ENCODE assay signal across 9 cellular contexts in the genomic region with DNA sequence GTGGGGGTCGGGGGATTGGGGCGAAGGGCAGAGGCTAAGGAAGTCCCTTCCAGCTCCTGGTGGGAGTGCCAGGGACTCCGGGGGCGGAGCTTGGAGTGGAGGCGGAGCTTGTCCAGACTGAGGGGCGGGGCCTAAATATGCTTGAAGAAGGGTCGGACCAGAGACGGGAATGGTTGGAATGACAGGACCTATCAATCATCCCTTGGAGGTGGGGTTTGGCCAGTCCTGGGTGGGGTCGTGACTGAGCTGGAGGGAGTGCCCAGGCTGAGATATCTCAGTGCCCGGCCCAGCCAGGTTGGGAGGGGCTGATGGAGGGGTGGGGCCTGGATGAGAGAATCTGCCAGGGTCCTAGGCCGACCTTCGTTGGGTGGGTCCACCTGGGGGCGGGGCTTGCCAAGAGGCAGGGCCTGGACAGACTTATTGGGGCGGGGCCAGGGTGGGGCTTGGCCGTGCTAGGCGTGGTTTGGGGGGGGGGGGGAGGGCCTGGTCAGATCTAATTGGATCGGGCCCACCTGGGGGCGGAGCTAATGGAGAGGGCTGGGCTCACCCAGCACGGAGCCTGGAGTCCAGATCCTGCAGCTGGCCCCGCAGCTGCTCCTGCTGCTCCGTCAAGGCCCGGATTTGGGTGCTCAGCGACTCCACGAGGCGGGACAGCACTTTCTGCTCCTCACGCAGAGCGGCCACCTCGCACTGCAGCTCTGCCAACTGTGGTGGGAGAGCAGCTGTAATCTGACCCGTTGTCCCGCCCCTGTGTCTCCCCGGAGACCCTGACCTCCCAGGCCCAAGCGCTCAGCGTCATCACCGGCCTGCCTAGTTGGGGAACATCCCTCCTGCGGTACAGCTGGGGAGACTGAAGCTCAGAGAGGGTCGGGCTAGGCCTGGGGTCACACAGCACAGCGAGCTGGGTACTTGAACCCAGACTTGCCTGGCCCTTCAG. TPM values are rescaled to one million over a fixed set of nuclear protein-coding genes. Genes with fewer than 3 reads are reported as not detected.
DNase-seq lines count a peak whose midpoint lies in the region; ATAC-seq, FAIRE-seq and TF ChIP-seq lines count a peak whose summit lies in the region.
"Had no signal": no experiment of that assay in that cellular context is flagged by ENCODE, and none has a peak within 500 bp of the region (broad histone marks: within the 10 kb centered on the region; RNA-seq: fewer than 3 reads in every experiment).

No MANE protein-coding gene starts in this region.

- H3K4me1 ChIP-seq in heart left ventricle (peaks cover 3 to 31% (median 20%) of the 10 kb centered on the region in 12 donors), trophoblast cell (ENCODE audit: control insufficient read depth in 1 of 2, insufficient read depth in 2 of 2, low read length in 2 of 2) (peaks cover 11 to 12% of the 10 kb centered on the region in 2 experiments)

- no peak for FAIRE-seq in HTR-8/SVneo (lab: Jason Lieb, UNC)

- no peak overlapping the region for H3K23ac ChIP-seq in trophoblast cell (ENCODE audit: low read length)

- H3K18ac ChIP-seq in trophoblast cell (ENCODE audit: low read length) = no peak overlapping the region

- POLR2A ChIA-PET in WTC11 (lab: Charles Lee) = interaction anchor here (0.5 to 1.9 kb wide), 6 partner anchors 25 to 102 kb away, joined by 3 to 20 read pairs (median 3); a partner anchor contains a TSS

- TF ChIP-seq CTCF in Calu3 (IDR thresholded peaks at IDR 0.05; ENCODE audit: unreplicated experiment) (no peak), WTC11 (IDR thresholded peaks at IDR 0.05) (no peak), heart left ventricle (IDR thresholded peaks at IDR 0.05) (no peak)

- H3K27ac ChIP-seq in heart left ventricle (peak overlapping the region in 11 of 12 donors; percentile 44 to 81 (median 60)), trophoblast cell (ENCODE audit: low read depth, low read length) (no peak overlapping the region)
- H3K27ac ChIP-seq: SK-N-MC had no signal

- H2BK12ac ChIP-seq in trophoblast cell (ENCODE audit: low read length) = no peak overlapping the region

- no peak overlapping the region for H2AK5ac ChIP-seq in trophoblast cell (ENCODE audit: low read length)

- peaks cover 0 to 16% (median 0%) of the 10 kb centered on the region in 9 donors for H3K36me3 ChIP-seq in heart left ventricle
- H3K36me3 ChIP-seq in trophoblast cell (ENCODE audit: control insufficient read depth in 1 of 2, insufficient read depth in 2 of 2, low read length in 2 of 2) = no peaks in the 10 kb centered on the region

- no peak overlapping the region for H2BK120ac ChIP-seq in trophoblast cell (ENCODE audit: insufficient read depth, low read length, poor library complexity)

- WGBS in heart left ventricle, 4 donors = 5 to 29% (median 12%) methylated on average over 9 to 37 of the region's 37 CpGs
- WGBS in trophoblast cell (ENCODE audit: extremely low coverage, insufficient coverage, insufficient read length) = no CpG with 5 or more reads among the region's 37 CpGs

- H3K36me3 Mint-ChIP-seq in Calu3 (ENCODE audit: insufficient read depth, unreplicated experiment) (peaks cover 7% of the 10 kb centered on the region), WTC11 (no peaks in the 10 kb centered on the region)

- peak; percentile 78 for ATAC-seq in WTC11
- ATAC-seq in heart left ventricle = peak; percentile 70 to 84 (median 78)
- ATAC-seq in HG03025 (IDR thresholded peaks at IDR 0.05; ENCODE audit: low FRiP score, unreplicated experiment) = no peak
- ATAC-seq in GM18511 (IDR thresholded peaks at IDR 0.05; ENCODE audit: unreplicated experiment) = no peak

- H3K9me3 Mint-ChIP-seq in Calu3 (ENCODE audit: low read depth, unreplicated experiment) (no peaks in the 10 kb centered on the region), WTC11 (no peaks in the 10 kb centered on the region)

- H3K4me3 ChIP-seq in heart left ventricle (peak overlapping the region; percentile 21 to 65 (median 52)), trophoblast cell (ENCODE audit: low read depth, low read length) (peak overlapping the region; percentile 0)
- H3K4me3 ChIP-seq: SK-N-MC had no signal

- H3K27ac Mint-ChIP-seq in Calu3 (ENCODE audit: unreplicated experiment) (no peak overlapping the region), WTC11 (peak overlapping the region; percentile 60)

- peaks cover 58% of the 10 kb centered on the region for H3K27me3 Mint-ChIP-seq in Calu3 (ENCODE audit: unreplicated experiment)
- H3K27me3 Mint-ChIP-seq in WTC11 (ENCODE audit: low read depth) = peaks cover 66% of the 10 kb centered on the region

- H3K9me3 ChIP-seq in heart left ventricle (no peaks in the 10 kb centered on the region), trophoblast cell (ENCODE audit: insufficient read depth, low read depth, low read length) (peaks cover 28% of the 10 kb centered on the region)

- no peak overlapping the region for H3K9ac ChIP-seq in trophoblast cell (ENCODE audit: low read length)

- H2AFZ ChIP-seq in trophoblast cell (ENCODE audit: insufficient read depth, low read length, poor library complexity) = peak overlapping the region; percentile 30

- peak; percentile 59 for DNase-seq in Calu3
- DNase-seq in HTR-8/SVneo (ENCODE audit: insufficient read length, low spot score) = peak; percentile 58
- DNase-seq in WTC11 (ENCODE audit: low spot score) = peak; percentile 99
- peak; percentile 89 to 97 (median 94) for DNase-seq in heart left ventricle
- DNase-seq in trophoblast cell = peak; percentile 31 to 52
- DNase-seq in effector CD4-positive, alpha-beta T cell = no peak

- H4K91ac ChIP-seq in trophoblast cell (ENCODE audit: low read depth, low read length) = no peak overlapping the region

- peaks cover 10% of the 10 kb centered on the region for H3K4me1 Mint-ChIP-seq in Calu3 (ENCODE audit: low read depth, unreplicated experiment)
- peaks cover 23% of the 10 kb centered on the region for H3K4me1 Mint-ChIP-seq in WTC11

- no peak overlapping the region for H3K4me3 Mint-ChIP-seq in Calu3 (ENCODE audit: low read depth, unreplicated experiment)
- H3K4me3 Mint-ChIP-seq in WTC11 = peak overlapping the region; percentile 74

- no peak overlapping the region for H2BK5ac ChIP-seq in trophoblast cell (ENCODE audit: low read depth, low read length, poor library complexity)

- no peak overlapping the region for H3K4ac ChIP-seq in trophoblast cell (ENCODE audit: low read depth, low read length)

- H4K8ac ChIP-seq in trophoblast cell (ENCODE audit: low read depth, low read length) = no peak overlapping the region

- H3K14ac ChIP-seq in trophoblast cell (ENCODE audit: low read length) = no peak overlapping the region

- TF ChIP-seq POLR2A in heart left ventricle (IDR thresholded peaks at IDR 0.05) = peak; percentile 49 to 92

- H3K27me3 ChIP-seq in heart left ventricle (peaks cover 9 to 34% (median 24%) of the 10 kb centered on the region in 9 donors), trophoblast cell (ENCODE audit: insufficient read depth, low read length) (peaks cover 30% of the 10 kb centered on the region)

- no TSS peak for BruUV-seq in Calu3 (replicated peaks; lab: Mats Ljungman, UMichigan)

- H4K12ac ChIP-seq in trophoblast cell (ENCODE audit: low read depth, low read length) = no peak overlapping the region

- intact Hi-C loops in Calu3 (cut with micrococcal nuclease; ENCODE audit: unreplicated experiment) (no loop called here), heart left ventricle (cut with DNase I) (loop anchor here in 6 of 10 donors (2.0 to 10.0 kb wide), 6 partner anchors 75 to 188 kb away; a partner anchor contains a TSS)

- CTCF ChIA-PET in Calu3 (lab: Charles Lee) = interaction anchor here (0.6 kb wide), 1 partner anchor 15 kb away, joined by 4 read pairs; no protein-coding TSS in a partner anchor
- CTCF ChIA-PET in WTC11 (lab: Charles Lee) = interaction anchor here (0.5 to 3.4 kb wide), 21 partner anchors 11 to 1616 kb away, joined by 3 to 33 read pairs (median 3); a partner anchor contains a TSS

- H3K4me2 ChIP-seq in trophoblast cell (ENCODE audit: low read length) = peak overlapping the region; percentile 56

- no peaks in the 10 kb centered on the region for H3K79me2 ChIP-seq in trophoblast cell (ENCODE audit: control insufficient read depth, insufficient read depth, low read length, poor library complexity)

- no peaks in the 10 kb centered on the region for H3K79me1 ChIP-seq in trophoblast cell (ENCODE audit: low read length)

TF ChIP-seq in WTC11, 78 proteins besides CTCF, POLR2A, EP300 and RAD21 (continues in another document):
- TF ChIP-seq ZNF121 (CRISPR knock-in tag; IDR thresholded peaks at IDR 0.05) = peak; percentile 97
- no peak for TF ChIP-seq ETV6 (CRISPR knock-in tag; IDR thresholded peaks at IDR 0.05)
- peak; percentile 53; the same call in 1 of the 2 replicates for TF ChIP-seq SP1 (CRISPR knock-in tag; conservative IDR thresholded peaks at IDR 0.05)
- TF ChIP-seq FOXJ3 (CRISPR knock-in tag; IDR thresholded peaks at IDR 0.05; ENCODE audit: borderline replicate concordance) = no peak
- peak; percentile 91 for TF ChIP-seq GTF2I (CRISPR knock-in tag; conservative IDR thresholded peaks at IDR 0.05)
- TF ChIP-seq ZNF317 (CRISPR knock-in tag; IDR thresholded peaks at IDR 0.05; ENCODE audit: borderline replicate concordance, low read depth) = no peak
- no peak for TF ChIP-seq NFATC4 (CRISPR knock-in tag; IDR thresholded peaks at IDR 0.05)

RNA-seq across cellular contexts. Expression of a gene that starts 2.6 kb away (rescaled TPM):
- total RNA-seq in Calu3 (2022) = 31.9 and 34.0 TPM in 2 replicates
- total RNA-seq in WTC11 (2021) = 37.6 to 43.9 TPM (median 40.6 TPM) in 3 replicates
- total RNA-seq in heart left ventricle = 10 to 100 TPM; 23.1 to 52.4 (median 25.7) TPM
- 10 to 100 TPM; 19.0 to 26.2 TPM for polyA plus RNA-seq in heart left ventricle
- 31.0 and 32.1 TPM in 2 replicates for polyA plus RNA-seq in trophoblast cell (2013)

RNA-seq across cellular contexts. Expression of a gene that starts 12.0 kb away (rescaled TPM):
- total RNA-seq in Calu3 (2022) (not detected in 2 replicates), WTC11 (2021) (1.2 to 2.3 TPM (median 1.6 TPM) in 3 replicates), heart left ventricle (1 to 10 TPM in 5 of 9 donors, under 1 TPM in 4; 0.42 to 9.1 (median 1.0) TPM)
- under 1 TPM; 0.60 to 0.99 TPM for polyA plus RNA-seq in heart left ventricle
- polyA plus RNA-seq in trophoblast cell (2013) = 0.01 TPM in 1 of 2 replicates, not detected in the other

RNA-seq across cellular contexts. Expression of a gene that starts 26.9 kb away (rescaled TPM):
- total RNA-seq in Calu3 (2022) (not detected in 2 replicates), WTC11 (2021) (not detected in 3 replicates), heart left ventricle (not detected)
- not detected for polyA plus RNA-seq in heart left ventricle
- polyA plus RNA-seq in trophoblast cell (2013) = not detected in 2 replicates

RNA-seq across cellular contexts. Expression of a gene that starts 33.6 kb away (rescaled TPM):
- total RNA-seq in Calu3 (2022) (94.0 and 96.8 TPM in 2 replicates), WTC11 (2021) (184 to 231 TPM (median 184 TPM) in 3 replicates), heart left ventricle (10 to 100 TPM; 46.5 to 72.2 (median 60.1) TPM)
- polyA plus RNA-seq in heart left ventricle = 10 to 100 TPM; 43.3 to 67.5 TPM
- polyA plus RNA-seq in trophoblast cell (2013) = 92.6 and 94.5 TPM in 2 replicates

RNA-seq across cellular contexts. Expression of a gene that starts 55.9 kb away (rescaled TPM):
- total RNA-seq in Calu3 (2022) = not detected in 2 replicates
- total RNA-seq in WTC11 (2021) = 1.2 to 1.7 TPM (median 1.5 TPM) in 3 replicates
- under 1 TPM in 1 of 9 donors, not detected in 8; 0.29 TPM for total RNA-seq in heart left ventricle
- polyA plus RNA-seq in heart left ventricle = not detected
- 0.51 and 0.52 TPM in 2 replicates for polyA plus RNA-seq in trophoblast cell (2013)

Comparison
In these comparisons a context has a peak if more than half of its experiments do, and no peak if none do; other contexts are left out.
1. ATAC-seq: peak in WTC11 (single experiment) and heart left ventricle (4 of 4); none in HG03025 (single experiment) and GM18511 (single experiment).